Comparison of ENCODE assay signal across 23 cellular contexts in genomic region chr7:95585426-95585789, GRCh38. TPM values are rescaled to one million over a fixed set of nuclear protein-coding genes. Genes with fewer than 3 reads are reported as not detected.
A peak's percentile ranks its signal among the peaks of the same experiment; 100 is the strongest.
DNase-seq lines count a peak whose midpoint lies in the region; ATAC-seq and TF ChIP-seq lines count a peak whose summit lies in the region.
"Had no signal": no experiment of that assay in that cellular context is flagged by ENCODE, and none has a peak within 500 bp of the region (broad histone marks: within the 10 kb centered on the region; RNA-seq: fewer than 3 reads in every experiment).

No MANE protein-coding gene starts in this region.

- no peak overlapping the region for H3K27ac Mint-ChIP-seq in activated naive CD8-positive, alpha-beta T cell treated with anti-CD3 and anti-CD28 coated beads, Interleukin-2, amount 50 U/mL, for 24 hours
- H3K27ac Mint-ChIP-seq in effector memory CD8-positive, alpha-beta T cell = no peak overlapping the region
- H3K27ac Mint-ChIP-seq: GM23338, H9, HFFc6 had no signal

- H3K4me3 Mint-ChIP-seq in activated naive CD8-positive, alpha-beta T cell treated with anti-CD3 and anti-CD28 coated beads, Interleukin-2, amount 50 U/mL, for 24 hours = no peak overlapping the region
- no peak overlapping the region for H3K4me3 Mint-ChIP-seq in effector memory CD8-positive, alpha-beta T cell
- H3K4me3 Mint-ChIP-seq: GM23338, H9, HFFc6 had no signal

- H3K27me3 Mint-ChIP-seq in activated naive CD8-positive, alpha-beta T cell treated with anti-CD3 and anti-CD28 coated beads, Interleukin-2, amount 50 U/mL, for 24 hours = no peaks in the 10 kb centered on the region
- H3K27me3 Mint-ChIP-seq in effector memory CD8-positive, alpha-beta T cell = no peaks in the 10 kb centered on the region

- H3K27ac ChIP-seq in coronary artery (peak overlapping the region in 1 of 2 donors; percentile 28), transverse colon (peak overlapping the region in 3 of 4 donors; percentile 0 to 95 (median 19))
- H3K27ac ChIP-seq: SJCRH30 had no signal

- no peak overlapping the region for H3K4me3 ChIP-seq in adipocyte (ENCODE audit: low read length)
- H3K4me3 ChIP-seq in coronary artery = peak overlapping the region; percentile 98
- H3K4me3 ChIP-seq in transverse colon = no peak overlapping the region
- H3K4me3 ChIP-seq: GM23338, K562, SJCRH30 had no signal

- H3K4me1 ChIP-seq in adipocyte (ENCODE audit: control insufficient read depth, insufficient read depth, low read length) (peaks cover 18% of the 10 kb centered on the region), transverse colon (peaks cover 0 to 32% (median 2%) of the 10 kb centered on the region in 4 donors)
- H3K4me1 ChIP-seq: SJCRH30 had no signal

- H3K36me3 ChIP-seq in adipocyte (ENCODE audit: control insufficient read depth, insufficient read depth, low read length, severe bottlenecking) = peaks cover 75% of the 10 kb centered on the region
- peaks cover 0 to 59% (median 28%) of the 10 kb centered on the region in 4 donors for H3K36me3 ChIP-seq in transverse colon
- H3K36me3 ChIP-seq: SJCRH30 had no signal

- no peaks in the 10 kb centered on the region for H3K4me1 Mint-ChIP-seq in activated naive CD8-positive, alpha-beta T cell treated with anti-CD3 and anti-CD28 coated beads, Interleukin-2, amount 50 U/mL, for 24 hours
- no peaks in the 10 kb centered on the region for H3K4me1 Mint-ChIP-seq in effector memory CD8-positive, alpha-beta T cell (ENCODE audit: low read depth in 2 of 2)

- no peaks in the 10 kb centered on the region for H3K27me3 ChIP-seq in adipocyte (replicated peaks; ENCODE audit: control insufficient read depth, insufficient read depth, low read length)
- H3K27me3 ChIP-seq in transverse colon = no peaks in the 10 kb centered on the region
- H3K27me3 ChIP-seq: SJCRH30 had no signal

- DNase-seq in adipocyte (ENCODE audit: low read depth) (no peak), coronary artery (ENCODE audit: low spot score) (no peak), sciatic nerve (ENCODE audit: low spot score) (no peak), transverse colon (no peak), OCI-M1 (lab: John Stamatoyannopoulos, UW) (no peak)
- no peak for DNase-seq in activated naive CD8-positive, alpha-beta T cell treated with anti-CD3 and anti-CD28 coated beads, Interleukin-2, amount 50 U/mL, for 24 hours
- DNase-seq in effector memory CD8-positive, alpha-beta T cell = no peak
- DNase-seq: C1 segment of cervical spinal cord, H9, HFFc6, Kasumi-1, MV-4-11, NCI-H1105, NCI-H2029, NCI-H446, NCI-H524 treated with DMSO at 0.1 percent for 48 hours, NCI-H774, PC-3, SJCRH30 had no signal

- H3K9me3 ChIP-seq in adipocyte (ENCODE audit: control insufficient read depth, low read length) = no peaks in the 10 kb centered on the region
- H3K9me3 ChIP-seq in transverse colon = no peaks in the 10 kb centered on the region
- H3K9me3 ChIP-seq: SJCRH30 had no signal

- TF ChIP-seq EP300 in transverse colon (IDR thresholded peaks at IDR 0.05; ENCODE audit: low read depth) = no peak

- peak overlapping the region; percentile 22 for H3K9ac ChIP-seq in adipocyte (ENCODE audit: low read length)

- H3K36me3 Mint-ChIP-seq in activated naive CD8-positive, alpha-beta T cell treated with anti-CD3 and anti-CD28 coated beads, Interleukin-2, amount 50 U/mL, for 24 hours (ENCODE audit: low read depth) = no peaks in the 10 kb centered on the region
- no peaks in the 10 kb centered on the region for H3K36me3 Mint-ChIP-seq in effector memory CD8-positive, alpha-beta T cell (ENCODE audit: insufficient read depth)

- no peaks in the 10 kb centered on the region for H3K9me3 Mint-ChIP-seq in activated naive CD8-positive, alpha-beta T cell treated with anti-CD3 and anti-CD28 coated beads, Interleukin-2, amount 50 U/mL, for 24 hours
- H3K9me3 Mint-ChIP-seq in effector memory CD8-positive, alpha-beta T cell = no peaks in the 10 kb centered on the region
- H3K9me3 Mint-ChIP-seq: GM23338, H9, HFFc6 had no signal

- TF ChIP-seq CTCF in coronary artery (IDR thresholded peaks at IDR 0.05) = no peak
- no peak for TF ChIP-seq CTCF in transverse colon (IDR thresholded peaks at IDR 0.05)

- in situ Hi-C loops in transverse colon (cut with MboI; ENCODE audit: low pct_ligation_motif_present in 1 of 4, low pct_unique_long_range_greater_than_20kb in 1 of 4, low sequenced_read_pairs in 3 of 4) = no loop called here

- 80 to 85% methylated on average over 1 to 3 of the region's 3 CpGs for WGBS in transverse colon (ENCODE audit: low coverage in 1 of 2), 2 donors

- no peak for TF ChIP-seq POLR2A in transverse colon (IDR thresholded peaks at IDR 0.05)

- peak; percentile 11 for ATAC-seq in sciatic nerve
- no peak for ATAC-seq in activated naive CD8-positive, alpha-beta T cell treated with anti-CD3 and anti-CD28 coated beads, Interleukin-2, amount 50 U/mL, for 24 hours
- no peak for ATAC-seq in effector memory CD8-positive, alpha-beta T cell (replicated peaks)
- ATAC-seq: GM23338, K562, PC-3, SK-N-SH treated with all-trans-retinoic acid at 6 μM for 48 hours had no signal

- intact Hi-C loops in sciatic nerve (cut with DNase I) (no loop called here), transverse colon (cut with DNase I; ENCODE audit: low total_unique reads) (no loop called here)

RNA-seq across cellular contexts. Expression of gene PDK4, which starts 10.9 kb away (rescaled TPM):
- total RNA-seq in sciatic nerve = 61.9 TPM
- total RNA-seq in transverse colon = 100 to 1,000 TPM; 134 to 510 (median 273) TPM
- total RNA-seq: A673, GM23338, H9, HFFc6 had no signal
